In genomic region chr2:217922101-217923006, GRCh38 we compare ENCODE assay signal across 11 cellular contexts.
DNase-seq lines count a peak whose midpoint lies in the region; ATAC-seq and TF ChIP-seq lines count a peak whose summit lies in the region.
"Had no signal": no experiment of that assay in that cellular context is flagged by ENCODE, and none has a peak within 500 bp of the region (broad histone marks: within the 10 kb centered on the region; RNA-seq: fewer than 3 reads in every experiment).

No MANE protein-coding gene starts in this region.

- H3K4me3 ChIP-seq in colonic mucosa: no peak overlapping the region
- no peak overlapping the region for H3K4me3 ChIP-seq in liver (ENCODE audit: low read depth in 1 of 3, low read length in 3 of 3)
- no peak overlapping the region for H3K4me3 ChIP-seq in spleen

- 35% methylated on average over 19 of the region's 19 CpGs for WGBS in liver
- 45 to 78% (median 66%) methylated on average over 18 to 19 of the region's 19 CpGs for WGBS in spleen, 5 donors

- peak; percentile 12 to 19 for TF ChIP-seq RAD21 in liver (IDR thresholded peaks at IDR 0.05)

- TF ChIP-seq POLR2A in spleen (IDR thresholded peaks at IDR 0.05): no peak
- TF ChIP-seq POLR2A in erythroblast (IDR thresholded peaks at IDR 0.05; ENCODE audit: low read length): no peak

- H3K27ac ChIP-seq in colonic mucosa (peak overlapping the region; percentile 37), liver (ENCODE audit: low read depth in 1 of 2, low read length in 2 of 2) (peak overlapping the region; percentile 68 to 99), spleen (peak overlapping the region; percentile 37 to 88 (median 80))

- ATAC-seq in HG03378 (IDR thresholded peaks at IDR 0.05; ENCODE audit: unreplicated experiment) (no peak), HG03097 (IDR thresholded peaks at IDR 0.05; ENCODE audit: low FRiP score, unreplicated experiment) (no peak)

- TF ChIP-seq CTCF in colonic mucosa (IDR thresholded peaks at IDR 0.05) (no peak), liver (IDR thresholded peaks at IDR 0.05; ENCODE audit: low read depth, low read length, missing input control) (no peak), spleen (IDR thresholded peaks at IDR 0.05 in 8 of 11, conservative IDR thresholded peaks at IDR 0.05 in 3 of 11) (peak in 5 of 11 experiments; percentile 9 to 35 (median 32))

- intact Hi-C loops in colonic mucosa (cut with DNase I) (no loop called here), spleen (cut with DNase I; ENCODE audit: low total_unique reads) (no loop called here)

- no peaks in the 10 kb centered on the region for H3K27me3 ChIP-seq in colonic mucosa
- H3K27me3 ChIP-seq in liver (ENCODE audit: control insufficient read depth in 4 of 4, insufficient read depth in 4 of 4, low read length in 3 of 4): no peaks in the 10 kb centered on the region
- H3K27me3 ChIP-seq in spleen (replicated peaks in 1 of 7): no peaks in the 10 kb centered on the region

- H3K36me3 ChIP-seq in colonic mucosa: no peaks in the 10 kb centered on the region
- H3K36me3 ChIP-seq in liver (ENCODE audit: control insufficient read depth in 4 of 4, insufficient read depth in 3 of 4, low read depth in 1 of 4, low read length in 3 of 4): peaks cover 0 to 7% (median 0%) of the 10 kb centered on the region in 4 donors
- peaks cover 0 to 26% (median 3%) of the 10 kb centered on the region in 6 donors for H3K36me3 ChIP-seq in spleen

- H3K4me1 ChIP-seq in colonic mucosa (peaks cover 6% of the 10 kb centered on the region), liver (ENCODE audit: control insufficient read depth in 4 of 4, insufficient read depth in 4 of 4, low read length in 3 of 4) (peaks cover 30 to 89% (median 76%) of the 10 kb centered on the region in 4 donors), spleen (peaks cover 46 to 100% (median 80%) of the 10 kb centered on the region in 6 donors)

- H3K9ac ChIP-seq in colonic mucosa (ENCODE audit: low read depth in 2 of 2, low read length in 2 of 2) (peak overlapping the region in 1 of 2 donors; percentile 35), liver (ENCODE audit: low read depth in 1 of 2, low read length in 2 of 2) (peak overlapping the region; percentile 57 to 90)

- peak; percentile 72 for DNase-seq in GM03348 (ENCODE audit: low spot score)
- no peak for DNase-seq in colonic mucosa
- no peak for DNase-seq in spleen
- no peak for DNase-seq in ACHN
- no peak for DNase-seq in erythroblast (lab: John Stamatoyannopoulos, UW)
- DNase-seq: activated CD4-positive, alpha-beta T cell treated with anti-CD3 and anti-CD28 coated beads, Interleukin-2, amount 50 U/mL, for 48 hours; COR-L47; MV-4-11 had no signal

- in situ Hi-C loops in ACHN (cut with HindIII; ENCODE audit: low pct_ligation_motif_present, low pct_unique_long_range_greater_than_20kb, low sequenced_read_pairs): no loop called here

- H3K9me3 ChIP-seq in colonic mucosa (no peaks in the 10 kb centered on the region), liver (ENCODE audit: control insufficient read depth in 4 of 4, low read length in 3 of 4) (no peaks in the 10 kb centered on the region), spleen (no peaks in the 10 kb centered on the region)

TF ChIP-seq in liver, 16 proteins besides CTCF, POLR2A, EP300 and RAD21:
- no peak for TF ChIP-seq GABPA (IDR thresholded peaks at IDR 0.05 in 1 of 2, conservative IDR thresholded peaks at IDR 0.05 in 1 of 2)
- TF ChIP-seq HNF4A (conservative IDR thresholded peaks at IDR 0.05): no peak
- no peak for TF ChIP-seq HNF4G (IDR thresholded peaks at IDR 0.05)
- no peak for TF ChIP-seq EGR1 (IDR thresholded peaks at IDR 0.05; ENCODE audit: low read depth in 2 of 2)
- TF ChIP-seq SP1 (IDR thresholded peaks at IDR 0.05): no peak
- TF ChIP-seq ATF3 (IDR thresholded peaks at IDR 0.05): no peak
- no peak for TF ChIP-seq TAF1 (conservative IDR thresholded peaks at IDR 0.05)
- TF ChIP-seq FOXA1 (IDR thresholded peaks at IDR 0.05): no peak
- TF ChIP-seq NR2F2 (IDR thresholded peaks at IDR 0.05): no peak
- no peak for TF ChIP-seq REST (IDR thresholded peaks at IDR 0.05)
- TF ChIP-seq RXRA (IDR thresholded peaks at IDR 0.05): no peak
- no peak for TF ChIP-seq YY1 (IDR thresholded peaks at IDR 0.05)
- TF ChIP-seq ZBTB33 (IDR thresholded peaks at IDR 0.05): no peak
- TF ChIP-seq FOXA2 (IDR thresholded peaks at IDR 0.05): no peak
- TF ChIP-seq JUND (IDR thresholded peaks at IDR 0.05): no peak
- TF ChIP-seq, protein P1, sequence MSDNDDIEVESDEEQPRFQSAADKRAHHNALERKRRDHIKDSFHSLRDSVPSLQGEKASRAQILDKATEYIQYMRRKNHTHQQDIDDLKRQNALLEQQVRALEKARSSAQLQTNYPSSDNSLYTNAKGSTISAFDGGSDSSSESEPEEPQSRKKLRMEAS (IDR thresholded peaks at IDR 0.05): no peak
